ENCODE assay signal across 8 cellular contexts in the genomic region with DNA sequence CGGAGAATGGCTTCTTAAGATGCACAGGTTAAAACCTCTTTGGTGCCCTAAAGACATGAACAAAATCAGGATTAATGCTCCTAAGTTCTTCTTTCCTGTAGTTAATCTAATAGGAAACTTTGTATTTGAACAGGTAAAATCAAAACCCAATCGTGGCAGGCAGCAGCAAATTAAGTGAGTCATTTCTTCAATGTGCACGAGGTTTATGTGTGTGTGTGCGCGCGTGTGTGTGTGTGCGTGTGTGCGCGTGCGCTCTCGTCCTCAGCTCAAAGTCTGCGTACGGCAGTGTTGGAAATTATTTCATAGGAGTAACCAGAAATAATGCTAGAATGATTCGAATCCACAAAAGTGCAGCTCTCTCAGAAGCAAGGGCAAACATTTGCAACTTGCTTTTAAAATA. TPM values are rescaled to one million over a fixed set of nuclear protein-coding genes. Genes with fewer than 3 reads are reported as not detected.
DNase-seq lines count a peak whose midpoint lies in the region; ATAC-seq, FAIRE-seq and TF ChIP-seq lines count a peak whose summit lies in the region.

No MANE protein-coding gene starts in this region.

- H3K36me3 ChIP-seq in kidney (ENCODE audit: control insufficient read depth in 1 of 2, insufficient read depth in 2 of 2, low read length in 2 of 2), result no peaks in the 10 kb centered on the region

- H3K27ac ChIP-seq in kidney (ENCODE audit: low read depth in 2 of 2, low read length in 2 of 2), result no peak overlapping the region

- peaks cover 21% of the 10 kb centered on the region for H3K4me1 Mint-ChIP-seq in activated CD8-positive, alpha-beta T cell treated with anti-CD3 and anti-CD28 coated beads, Interleukin-2, amount 10 ng/mL, durations not matched to agents 7 days and 5 days (ENCODE audit: low read depth)
- H3K4me1 Mint-ChIP-seq in type B pancreatic cell (ENCODE audit: unreplicated experiment), result peaks cover 15% of the 10 kb centered on the region

- TF ChIP-seq CTCF in kidney (IDR thresholded peaks at IDR 0.05; ENCODE audit: borderline replicate concordance, extremely low read depth, insufficient read depth) (no peak), type B pancreatic cell (conservative IDR thresholded peaks at IDR 0.05) (no peak)

- no peaks in the 10 kb centered on the region for H3K9me3 ChIP-seq in kidney (ENCODE audit: control insufficient read depth in 1 of 2, low read length in 2 of 2)

- H3K4me1 ChIP-seq in kidney (ENCODE audit: control insufficient read depth in 1 of 2, insufficient read depth in 1 of 2, low read depth in 1 of 2, low read length in 2 of 2), result peaks cover 0 to 10% of the 10 kb centered on the region in 2 donors

- H3K27me3 Mint-ChIP-seq in activated CD8-positive, alpha-beta T cell treated with anti-CD3 and anti-CD28 coated beads, Interleukin-2, amount 10 ng/mL, durations not matched to agents 7 days and 5 days (ENCODE audit: low read depth), result peaks cover 71% of the 10 kb centered on the region
- peaks cover 86% of the 10 kb centered on the region for H3K27me3 Mint-ChIP-seq in type B pancreatic cell

- FAIRE-seq in kidney (lab: Jason Lieb, UNC), result no peak

- H3K9ac ChIP-seq in kidney (ENCODE audit: low read length in 2 of 2), result peak overlapping the region in 1 of 2 donors; percentile 27

- CTCF ChIA-PET in activated CD8-positive, alpha-beta T cell treated with anti-CD3 and anti-CD28 coated beads, Interleukin-2, amount 10 ng/mL, durations not matched to agents 7 days and 5 days (lab: Charles Lee), result interaction anchor here (1.1 to 2.2 kb wide), 2 partner anchors 54 to 192 kb away, joined by 4 to 5 read pairs; no protein-coding TSS in a partner anchor

- ATAC-seq in Right ventricle myocardium superior (ENCODE audit: poor library complexity) (no peak), Right ventricle myocardium inferior (no peak)
- no peak for ATAC-seq in activated CD8-positive, alpha-beta T cell treated with anti-CD3 and anti-CD28 coated beads, Interleukin-2, amount 10 ng/mL, durations not matched to agents 7 days and 5 days

- H3K4me3 Mint-ChIP-seq in activated CD8-positive, alpha-beta T cell treated with anti-CD3 and anti-CD28 coated beads, Interleukin-2, amount 10 ng/mL, durations not matched to agents 7 days and 5 days, result peak overlapping the region; percentile 72
- peak overlapping the region; percentile 86 for H3K4me3 Mint-ChIP-seq in type B pancreatic cell

- POLR2A ChIA-PET in activated CD8-positive, alpha-beta T cell treated with anti-CD3 and anti-CD28 coated beads, Interleukin-2, amount 10 ng/mL, durations not matched to agents 7 days and 5 days (lab: Charles Lee), result no interaction called here

- peak; percentile 45 for DNase-seq in Right ventricle myocardium superior
- no peak for DNase-seq in Right ventricle myocardium inferior (ENCODE audit: missing footprints)
- no peak for DNase-seq in activated CD8-positive, alpha-beta T cell treated with anti-CD3 and anti-CD28 coated beads, Interleukin-2, amount 10 ng/mL, durations not matched to agents 7 days and 5 days
- no peak for DNase-seq in kidney
- no peak for DNase-seq in type B pancreatic cell (ENCODE audit: extremely low spot score, unreplicated experiment)
- no peak for DNase-seq in stimulated activated CD4-positive, alpha-beta T cell treated with anti-CD3 and anti-CD28 coated beads, Interleukin-2, amount 100 ng/mL, for 24 hours
- no peak for DNase-seq in COR-L47 (lab: John Stamatoyannopoulos, UW)
- no peak for DNase-seq in dedifferentiated amniotic fluid mesenchymal stem cell (ENCODE audit: extremely low spot score)

- peaks cover 3% of the 10 kb centered on the region for H3K36me3 Mint-ChIP-seq in activated CD8-positive, alpha-beta T cell treated with anti-CD3 and anti-CD28 coated beads, Interleukin-2, amount 10 ng/mL, durations not matched to agents 7 days and 5 days (ENCODE audit: low read depth)
- H3K36me3 Mint-ChIP-seq in type B pancreatic cell, result no peaks in the 10 kb centered on the region

- intact Hi-C loops in Right ventricle myocardium superior (cut with DNase I) (no loop called here), Right ventricle myocardium inferior (cut with DNase I) (loop anchor here (2.0 to 5.0 kb wide), 3 partner anchors 53 to 667 kb away; a partner anchor contains a TSS), kidney (cut with DNase I) (no loop called here)

- peak overlapping the region; percentile 53 to 67 for H3K4me3 ChIP-seq in kidney (ENCODE audit: low read length in 2 of 2)

- no peak overlapping the region for H3K27ac Mint-ChIP-seq in activated CD8-positive, alpha-beta T cell treated with anti-CD3 and anti-CD28 coated beads, Interleukin-2, amount 10 ng/mL, durations not matched to agents 7 days and 5 days
- no peak overlapping the region for H3K27ac Mint-ChIP-seq in type B pancreatic cell

- H3K9me3 Mint-ChIP-seq in activated CD8-positive, alpha-beta T cell treated with anti-CD3 and anti-CD28 coated beads, Interleukin-2, amount 10 ng/mL, durations not matched to agents 7 days and 5 days (ENCODE audit: insufficient read depth), result no peaks in the 10 kb centered on the region
- no peaks in the 10 kb centered on the region for H3K9me3 Mint-ChIP-seq in type B pancreatic cell

RNA-seq across cellular contexts. Expression of a gene that starts 0.9 kb away (rescaled TPM):
- 8.0 TPM for total RNA-seq in Right ventricle myocardium superior
- total RNA-seq in Right ventricle myocardium inferior, result 11.0 TPM
- 1 to 10 TPM; 4.6 to 4.7 TPM for total RNA-seq in activated CD8-positive, alpha-beta T cell treated with anti-CD3 and anti-CD28 coated beads, Interleukin-2, amount 10 ng/mL, durations not matched to agents 7 days and 5 days
- 10.4 TPM for total RNA-seq in kidney
- 10.4 TPM for polyA plus RNA-seq in kidney (ENCODE audit: insufficient read depth, low read depth, low replicate concordance)
- total RNA-seq in type B pancreatic cell (ENCODE audit: low replicate concordance), result 0.67 and 1.4 TPM in 2 replicates
